9 cellular contexts compared by ENCODE assay signal in genomic region chr10:89303161-89303560, GRCh38. TPM values are rescaled to one million over a fixed set of nuclear protein-coding genes. Genes with fewer than 3 reads are reported as not detected.
DNase-seq lines count a peak whose midpoint lies in the region; ATAC-seq, FAIRE-seq and TF ChIP-seq lines count a peak whose summit lies in the region.
"Had no signal": no experiment of that assay in that cellular context is flagged by ENCODE, and none has a peak within 500 bp of the region (broad histone marks: within the 10 kb centered on the region; RNA-seq: fewer than 3 reads in every experiment).

No MANE protein-coding gene starts in this region.

- peak overlapping the region in 1 of 2 donors; percentile 7 for H3K9ac ChIP-seq in duodenal mucosa (ENCODE audit: low read depth in 1 of 2, low read length in 2 of 2)

- intact Hi-C loops in CD4-positive, alpha-beta T cell (cut with DNase I, micrococcal nuclease) = loop anchor here (2.0 to 5.0 kb wide), 5 partner anchors 51 to 112 kb away; partner anchors contain the start of genes IFIT5 (in 2 of the 2), IFIT1 (in 1 of the 2) and LIPA (in 1 of the 2)

- peak overlapping the region; percentile 83 for H3K4me3 ChIP-seq in NB4 (ENCODE audit: low read depth, low read length)
- H3K4me3 ChIP-seq in duodenal mucosa (ENCODE audit: low read depth in 1 of 2, low read length in 2 of 2) = peak overlapping the region; percentile 44 to 69

- POLR2A ChIA-PET in CD4-positive, alpha-beta T cell (lab: Charles Lee) = interaction anchor here (0.8 to 3.7 kb wide), 6 partner anchors 25 to 115 kb away, joined by 3 to 55 read pairs (median 24); partner anchors contain the start of genes IFIT1, IFIT3, IFIT5 and LIPA

- H3K36me3 ChIP-seq in duodenal mucosa (ENCODE audit: control insufficient read depth in 1 of 2, insufficient read depth in 2 of 2, low read length in 2 of 2) = peaks cover 9 to 12% of the 10 kb centered on the region in 2 donors

- TF ChIP-seq POLR2A in NB4 (IDR thresholded peaks at IDR 0.05; ENCODE audit: extremely low read depth, insufficient read length) (no peak), GM12891 (IDR thresholded peaks at IDR 0.05; ENCODE audit: low read depth, low read length) (no peak)

- peak overlapping the region; percentile 99 for H3K27ac Mint-ChIP-seq in CD4-positive, alpha-beta T cell
- peak overlapping the region; percentile 96 for H3K27ac Mint-ChIP-seq in osteocyte (ENCODE audit: unreplicated experiment)

- peaks cover 10% of the 10 kb centered on the region for H3K9me3 ChIP-seq in CD4-positive, alpha-beta T cell (ENCODE audit: control insufficient read depth, low read length)
- no peaks in the 10 kb centered on the region for H3K9me3 ChIP-seq in duodenal mucosa (ENCODE audit: control insufficient read depth in 1 of 2, low read length in 2 of 2)

- no peak for ATAC-seq in CD4-positive, alpha-beta T cell (ENCODE audit: poor library complexity)
- ATAC-seq in GM18502 (IDR thresholded peaks at IDR 0.05; ENCODE audit: poor library complexity, unreplicated experiment) = no peak
- no peak for ATAC-seq in HG03442 (IDR thresholded peaks at IDR 0.05; ENCODE audit: unreplicated experiment)

- peaks cover 58% of the 10 kb centered on the region for H3K4me1 Mint-ChIP-seq in CD4-positive, alpha-beta T cell (ENCODE audit: low read depth)
- peaks cover 36% of the 10 kb centered on the region for H3K4me1 Mint-ChIP-seq in osteocyte (ENCODE audit: unreplicated experiment)

- H3K9me3 Mint-ChIP-seq in CD4-positive, alpha-beta T cell = peaks cover 12% of the 10 kb centered on the region
- H3K9me3 Mint-ChIP-seq in osteocyte (ENCODE audit: unreplicated experiment) = peaks cover 6% of the 10 kb centered on the region

- peaks cover 14 to 23% of the 10 kb centered on the region in 2 donors for H3K4me1 ChIP-seq in duodenal mucosa (ENCODE audit: control insufficient read depth in 1 of 2, insufficient read depth in 2 of 2, low read length in 2 of 2)

- DNase-seq in CD4-positive, alpha-beta T cell = no peak
- DNase-seq in NB4 (ENCODE audit: low read depth) (no peak), osteocyte (ENCODE audit: extremely low spot score, unreplicated experiment) (no peak), GM12891 (ENCODE audit: insufficient read length, low spot score) (no peak)
- DNase-seq in activated CD4-positive, CD25-positive, alpha-beta regulatory T cell treated with anti-CD3 and anti-CD28 coated beads, Interleukin-2, amount 50 U/mL, for 72 hours = no peak

- H3K36me3 Mint-ChIP-seq in CD4-positive, alpha-beta T cell (ENCODE audit: low read depth) = peaks cover 65% of the 10 kb centered on the region
- peaks cover 27% of the 10 kb centered on the region for H3K36me3 Mint-ChIP-seq in osteocyte (ENCODE audit: unreplicated experiment)

- H3K27ac ChIP-seq in CD4-positive, alpha-beta T cell (ENCODE audit: low read depth, low read length) = no peak overlapping the region
- H3K27ac ChIP-seq in duodenal mucosa (ENCODE audit: low read depth, low read length) = no peak overlapping the region

- TF ChIP-seq CTCF in CD4-positive, alpha-beta T cell (IDR thresholded peaks at IDR 0.05) = no peak
- TF ChIP-seq CTCF in NB4 (IDR thresholded peaks at IDR 0.05; ENCODE audit: low read depth, low read length) (no peak), osteocyte (IDR thresholded peaks at IDR 0.05) (no peak)

- no peaks in the 10 kb centered on the region for H3K27me3 Mint-ChIP-seq in CD4-positive, alpha-beta T cell
- no peaks in the 10 kb centered on the region for H3K27me3 Mint-ChIP-seq in osteocyte (ENCODE audit: unreplicated experiment)

- CTCF ChIA-PET in CD4-positive, alpha-beta T cell (lab: Charles Lee) = no interaction called here

- no peak for FAIRE-seq in GM12891 (lab: Jason Lieb, UNC)
- FAIRE-seq: colon had no signal

- no peaks in the 10 kb centered on the region for H3K27me3 ChIP-seq in CD4-positive, alpha-beta T cell (ENCODE audit: control insufficient read depth, insufficient read depth, low read length)
- H3K27me3 ChIP-seq in duodenal mucosa (ENCODE audit: control insufficient read depth in 1 of 2, insufficient read depth in 2 of 2, low read length in 2 of 2) = no peaks in the 10 kb centered on the region

- peak overlapping the region; percentile 93 for H3K4me3 Mint-ChIP-seq in CD4-positive, alpha-beta T cell
- peak overlapping the region; percentile 75 for H3K4me3 Mint-ChIP-seq in osteocyte (ENCODE audit: unreplicated experiment)

TF ChIP-seq in GM12891, 5 proteins besides CTCF, POLR2A, EP300 and RAD21:
- TF ChIP-seq POU2F2 (IDR thresholded peaks at IDR 0.05; ENCODE audit: low read depth, low read length) (no peak), SPI1 (IDR thresholded peaks at IDR 0.05; ENCODE audit: low read depth, low read length) (no peak), PAX5 (IDR thresholded peaks at IDR 0.05; ENCODE audit: insufficient read depth, low read length, severe bottlenecking) (no peak), POLR2AphosphoS5 (IDR thresholded peaks at IDR 0.05; ENCODE audit: low read depth, low read length) (no peak), TAF1 (IDR thresholded peaks at IDR 0.05; ENCODE audit: low read depth, low read length) (no peak)

RNA-seq across cellular contexts. Expression of gene IFIT2, which starts 1.3 kb away (rescaled TPM):
- 10 to 100 TPM; 36.9 to 38.9 TPM for total RNA-seq in CD4-positive, alpha-beta T cell
- total RNA-seq in osteocyte = 8.8 and 11.0 TPM in 2 replicates
- polyA plus RNA-seq in GM12891 (2012; ENCODE audit: low read depth, missing spikeins) = 7.0 TPM

RNA-seq across cellular contexts. Expression of gene IFIT3, which starts 24.6 kb away (rescaled TPM):
- 10 to 100 TPM; 11.5 to 12.8 TPM for total RNA-seq in CD4-positive, alpha-beta T cell
- total RNA-seq in osteocyte = 19.9 and 22.7 TPM in 2 replicates
- polyA plus RNA-seq in GM12891 (2012; ENCODE audit: low read depth, missing spikeins) = 42.4 TPM

RNA-seq across cellular contexts. Expression of gene LIPA, which starts 51.6 kb away (rescaled TPM):
- total RNA-seq in CD4-positive, alpha-beta T cell = 10 to 100 TPM; 15.6 to 16.4 TPM
- total RNA-seq in osteocyte = 36.9 and 42.2 TPM in 2 replicates
- polyA plus RNA-seq in GM12891 (2012; ENCODE audit: low read depth, missing spikeins) = 22.6 TPM
